ENCODE assay signal across 1 cellular context in the genomic region with DNA sequence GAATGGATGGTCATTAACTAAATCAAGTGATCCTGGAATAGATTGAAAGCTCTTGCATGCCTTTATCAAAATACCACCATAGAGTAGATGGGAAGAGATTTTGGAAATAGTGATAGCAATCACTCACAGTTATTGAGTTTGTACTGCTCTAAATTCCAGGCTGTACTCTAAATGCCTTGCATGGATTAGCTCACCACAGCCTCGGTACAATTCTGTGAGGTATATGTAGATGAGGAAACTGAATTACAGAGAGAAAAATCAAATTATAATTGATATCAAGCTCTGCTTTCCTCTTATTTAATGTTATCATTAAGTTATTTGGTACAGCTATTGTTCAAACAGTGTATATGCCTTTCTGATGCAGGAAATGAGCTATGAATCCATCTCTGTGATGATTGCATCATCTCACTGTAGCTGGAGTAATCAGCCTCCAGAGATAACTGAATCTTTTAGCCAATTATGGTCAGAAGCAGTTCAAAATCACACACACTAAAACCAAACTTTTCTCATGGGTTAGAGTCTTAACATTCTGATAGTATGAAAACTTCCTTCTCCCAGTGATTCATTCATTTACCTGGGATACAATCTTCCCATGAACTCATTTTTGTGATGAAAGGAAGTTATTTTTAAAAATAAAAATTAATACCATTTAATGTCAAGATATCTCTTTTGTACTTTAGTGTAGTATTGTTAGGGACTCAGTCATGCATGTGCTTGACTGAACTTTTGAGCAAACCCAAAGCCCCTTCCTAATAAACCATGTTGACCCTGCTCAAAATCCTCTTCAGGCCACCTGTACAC.
TF ChIP-seq lines count a peak whose summit lies in the region.

No MANE protein-coding gene starts in this region.

TF ChIP-seq in HEK293, 187 proteins besides CTCF, POLR2A, EP300 and RAD21 (continued from another document):
- TF ChIP-seq, protein P1, sequence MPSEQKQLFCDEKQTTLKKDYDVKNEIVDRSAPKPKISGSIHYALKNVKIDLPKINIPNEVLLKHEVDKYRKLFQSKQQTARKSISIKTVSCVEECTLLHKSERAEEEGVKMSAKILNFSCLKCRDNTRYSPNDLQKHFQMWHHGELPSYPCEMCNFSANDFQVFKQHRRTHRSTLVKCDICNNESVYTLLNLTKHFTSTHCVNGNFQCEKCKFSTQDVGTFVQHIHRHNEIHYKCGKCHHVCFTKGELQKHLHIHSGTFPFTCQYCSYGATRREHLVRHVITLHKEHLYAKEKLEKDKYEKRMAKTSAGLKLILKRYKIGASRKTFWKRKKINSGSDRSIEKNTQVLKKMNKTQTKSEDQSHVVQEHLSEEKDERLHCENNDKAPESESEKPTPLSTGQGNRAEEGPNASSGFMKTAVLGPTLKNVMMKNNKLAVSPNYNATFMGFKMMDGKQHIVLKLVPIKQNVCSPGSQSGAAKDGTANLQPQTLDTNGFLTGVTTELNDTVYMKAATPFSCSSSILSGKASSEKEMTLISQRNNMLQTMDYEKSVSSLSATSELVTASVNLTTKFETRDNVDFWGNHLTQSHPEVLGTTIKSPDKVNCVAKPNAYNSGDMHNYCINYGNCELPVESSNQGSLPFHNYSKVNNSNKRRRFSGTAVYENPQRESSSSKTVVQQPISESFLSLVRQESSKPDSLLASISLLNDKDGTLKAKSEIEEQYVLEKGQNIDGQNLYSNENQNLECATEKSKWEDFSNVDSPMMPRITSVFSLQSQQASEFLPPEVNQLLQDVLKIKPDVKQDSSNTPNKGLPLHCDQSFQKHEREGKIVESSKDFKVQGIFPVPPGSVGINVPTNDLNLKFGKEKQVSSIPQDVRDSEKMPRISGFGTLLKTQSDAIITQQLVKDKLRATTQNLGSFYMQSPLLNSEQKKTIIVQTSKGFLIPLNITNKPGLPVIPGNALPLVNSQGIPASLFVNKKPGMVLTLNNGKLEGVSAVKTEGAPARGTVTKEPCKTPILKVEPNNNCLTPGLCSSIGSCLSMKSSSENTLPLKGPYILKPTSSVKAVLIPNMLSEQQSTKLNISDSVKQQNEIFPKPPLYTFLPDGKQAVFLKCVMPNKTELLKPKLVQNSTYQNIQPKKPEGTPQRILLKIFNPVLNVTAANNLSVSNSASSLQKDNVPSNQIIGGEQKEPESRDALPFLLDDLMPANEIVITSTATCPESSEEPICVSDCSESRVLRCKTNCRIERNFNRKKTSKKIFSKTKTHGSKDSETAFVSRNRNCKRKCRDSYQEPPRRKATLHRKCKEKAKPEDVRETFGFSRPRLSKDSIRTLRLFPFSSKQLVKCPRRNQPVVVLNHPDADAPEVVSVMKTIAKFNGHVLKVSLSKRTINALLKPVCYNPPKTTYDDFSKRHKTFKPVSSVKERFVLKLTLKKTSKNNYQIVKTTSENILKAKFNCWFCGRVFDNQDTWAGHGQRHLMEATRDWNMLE (tag by site-specific recombination; conservative IDR thresholded peaks at IDR 0.05; ENCODE audit: low read depth) = peak; percentile 61
- TF ChIP-seq, protein P2, sequence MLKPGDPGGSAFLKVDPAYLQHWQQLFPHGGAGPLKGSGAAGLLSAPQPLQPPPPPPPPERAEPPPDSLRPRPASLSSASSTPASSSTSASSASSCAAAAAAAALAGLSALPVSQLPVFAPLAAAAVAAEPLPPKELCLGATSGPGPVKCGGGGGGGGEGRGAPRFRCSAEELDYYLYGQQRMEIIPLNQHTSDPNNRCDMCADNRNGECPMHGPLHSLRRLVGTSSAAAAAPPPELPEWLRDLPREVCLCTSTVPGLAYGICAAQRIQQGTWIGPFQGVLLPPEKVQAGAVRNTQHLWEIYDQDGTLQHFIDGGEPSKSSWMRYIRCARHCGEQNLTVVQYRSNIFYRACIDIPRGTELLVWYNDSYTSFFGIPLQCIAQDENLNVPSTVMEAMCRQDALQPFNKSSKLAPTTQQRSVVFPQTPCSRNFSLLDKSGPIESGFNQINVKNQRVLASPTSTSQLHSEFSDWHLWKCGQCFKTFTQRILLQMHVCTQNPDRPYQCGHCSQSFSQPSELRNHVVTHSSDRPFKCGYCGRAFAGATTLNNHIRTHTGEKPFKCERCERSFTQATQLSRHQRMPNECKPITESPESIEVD (tag by site-specific recombination; IDR thresholded peaks at IDR 0.05) = peak; percentile 29; the same call in 1 of the 2 replicates
- TF ChIP-seq, protein P3, sequence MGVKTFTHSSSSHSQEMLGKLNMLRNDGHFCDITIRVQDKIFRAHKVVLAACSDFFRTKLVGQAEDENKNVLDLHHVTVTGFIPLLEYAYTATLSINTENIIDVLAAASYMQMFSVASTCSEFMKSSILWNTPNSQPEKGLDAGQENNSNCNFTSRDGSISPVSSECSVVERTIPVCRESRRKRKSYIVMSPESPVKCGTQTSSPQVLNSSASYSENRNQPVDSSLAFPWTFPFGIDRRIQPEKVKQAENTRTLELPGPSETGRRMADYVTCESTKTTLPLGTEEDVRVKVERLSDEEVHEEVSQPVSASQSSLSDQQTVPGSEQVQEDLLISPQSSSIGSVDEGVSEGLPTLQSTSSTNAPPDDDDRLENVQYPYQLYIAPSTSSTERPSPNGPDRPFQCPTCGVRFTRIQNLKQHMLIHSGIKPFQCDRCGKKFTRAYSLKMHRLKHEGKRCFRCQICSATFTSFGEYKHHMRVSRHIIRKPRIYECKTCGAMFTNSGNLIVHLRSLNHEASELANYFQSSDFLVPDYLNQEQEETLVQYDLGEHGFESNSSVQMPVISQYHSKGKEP (tag by site-specific recombination; IDR thresholded peaks at IDR 0.05) = 0 out of 2 replicates have a peak, but pooled peaks have one; percentile 34
- peak; percentile 50; the same call in 1 of the 2 replicates for TF ChIP-seq ZNF580 (tag by site-specific recombination; IDR thresholded peaks at IDR 0.05)
- TF ChIP-seq ZEB2 (tag by site-specific recombination; IDR thresholded peaks at IDR 0.05) = peak; percentile 33; the same call in 1 of the 2 replicates
- TF ChIP-seq REPIN1 (tag by site-specific recombination; IDR thresholded peaks at IDR 0.05; ENCODE audit: low read depth) = no peak
- TF ChIP-seq SP7 (tag by site-specific recombination; IDR thresholded peaks at IDR 0.05) = 0 out of 2 replicates have a peak, but pooled peaks have one; percentile 21
- TF ChIP-seq ZNF692 (tag by site-specific recombination; IDR thresholded peaks at IDR 0.05) = 0 out of 2 replicates have a peak, but pooled peaks have one; percentile 30
- peak; percentile 15; the same call in 1 of the 2 replicates for TF ChIP-seq ZNF24 (tag by site-specific recombination; IDR thresholded peaks at IDR 0.05)
- TF ChIP-seq ZNF121 (tag by site-specific recombination; IDR thresholded peaks at IDR 0.05) = no peak
- TF ChIP-seq, protein P4, sequence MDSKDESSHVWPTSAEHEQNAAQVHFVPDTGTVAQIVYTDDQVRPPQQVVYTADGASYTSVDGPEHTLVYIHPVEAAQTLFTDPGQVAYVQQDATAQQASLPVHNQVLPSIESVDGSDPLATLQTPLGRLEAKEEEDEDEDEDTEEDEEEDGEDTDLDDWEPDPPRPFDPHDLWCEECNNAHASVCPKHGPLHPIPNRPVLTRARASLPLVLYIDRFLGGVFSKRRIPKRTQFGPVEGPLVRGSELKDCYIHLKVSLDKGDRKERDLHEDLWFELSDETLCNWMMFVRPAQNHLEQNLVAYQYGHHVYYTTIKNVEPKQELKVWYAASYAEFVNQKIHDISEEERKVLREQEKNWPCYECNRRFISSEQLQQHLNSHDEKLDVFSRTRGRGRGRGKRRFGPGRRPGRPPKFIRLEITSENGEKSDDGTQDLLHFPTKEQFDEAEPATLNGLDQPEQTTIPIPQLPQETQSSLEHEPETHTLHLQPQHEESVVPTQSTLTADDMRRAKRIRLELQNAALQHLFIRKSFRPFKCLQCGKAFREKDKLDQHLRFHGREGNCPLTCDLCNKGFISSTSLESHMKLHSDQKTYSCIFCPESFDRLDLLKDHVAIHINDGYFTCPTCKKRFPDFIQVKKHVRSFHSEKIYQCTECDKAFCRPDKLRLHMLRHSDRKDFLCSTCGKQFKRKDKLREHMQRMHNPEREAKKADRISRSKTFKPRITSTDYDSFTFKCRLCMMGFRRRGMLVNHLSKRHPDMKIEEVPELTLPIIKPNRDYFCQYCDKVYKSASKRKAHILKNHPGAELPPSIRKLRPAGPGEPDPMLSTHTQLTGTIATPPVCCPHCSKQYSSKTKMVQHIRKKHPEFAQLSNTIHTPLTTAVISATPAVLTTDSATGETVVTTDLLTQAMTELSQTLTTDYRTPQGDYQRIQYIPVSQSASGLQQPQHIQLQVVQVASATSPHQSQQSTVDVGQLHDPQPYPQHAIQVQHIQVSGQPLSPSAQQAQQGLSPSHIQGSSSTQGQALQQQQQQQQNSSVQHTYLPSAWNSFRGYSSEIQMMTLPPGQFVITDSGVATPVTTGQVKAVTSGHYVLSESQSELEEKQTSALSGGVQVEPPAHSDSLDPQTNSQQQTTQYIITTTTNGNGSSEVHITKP (tag by site-specific recombination; IDR thresholded peaks at IDR 0.05) = 0 out of 2 replicates have a peak, but pooled peaks have one; percentile 28
- TF ChIP-seq ZBTB21 (tag by site-specific recombination; IDR thresholded peaks at IDR 0.05) = 0 out of 2 replicates have a peak, but pooled peaks have one; percentile 11
- peak; percentile 18; the same call in 1 of the 2 replicates for TF ChIP-seq TRIM28 (IDR thresholded peaks at IDR 0.05; ENCODE audit: borderline replicate concordance, low read length)
- no peak for TF ChIP-seq ZNF16 (tag by site-specific recombination; IDR thresholded peaks at IDR 0.05; ENCODE audit: low read depth)
- no peak for TF ChIP-seq ZBTB26 (tag by site-specific recombination; optimal IDR thresholded peaks at IDR 0.05)
- 0 out of 2 replicates have a peak, but pooled peaks have one; percentile 25 for TF ChIP-seq ZNF350 (tag by site-specific recombination; IDR thresholded peaks at IDR 0.05)
- no peak for TF ChIP-seq BCL11B (tag by site-specific recombination; IDR thresholded peaks at IDR 0.05; ENCODE audit: low read depth)
- peak; percentile 87 for TF ChIP-seq ZBTB17 (tag by site-specific recombination; IDR thresholded peaks at IDR 0.05)
- TF ChIP-seq, protein P5, sequence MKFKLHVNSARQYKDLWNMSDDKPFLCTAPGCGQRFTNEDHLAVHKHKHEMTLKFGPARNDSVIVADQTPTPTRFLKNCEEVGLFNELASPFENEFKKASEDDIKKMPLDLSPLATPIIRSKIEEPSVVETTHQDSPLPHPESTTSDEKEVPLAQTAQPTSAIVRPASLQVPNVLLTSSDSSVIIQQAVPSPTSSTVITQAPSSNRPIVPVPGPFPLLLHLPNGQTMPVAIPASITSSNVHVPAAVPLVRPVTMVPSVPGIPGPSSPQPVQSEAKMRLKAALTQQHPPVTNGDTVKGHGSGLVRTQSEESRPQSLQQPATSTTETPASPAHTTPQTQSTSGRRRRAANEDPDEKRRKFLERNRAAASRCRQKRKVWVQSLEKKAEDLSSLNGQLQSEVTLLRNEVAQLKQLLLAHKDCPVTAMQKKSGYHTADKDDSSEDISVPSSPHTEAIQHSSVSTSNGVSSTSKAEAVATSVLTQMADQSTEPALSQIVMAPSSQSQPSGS (tag by site-specific recombination; IDR thresholded peaks at IDR 0.05; ENCODE audit: low read depth) = peak; percentile 77
- TF ChIP-seq ZNF558 (tag by site-specific recombination; IDR thresholded peaks at IDR 0.05) = peak; percentile 47; the same call in 1 of the 2 replicates
- peak; percentile 83; the same call in 1 of the 2 replicates for TF ChIP-seq ZNF660 (tag by site-specific recombination; IDR thresholded peaks at IDR 0.05)
- no peak for TF ChIP-seq KLF7 (tag by site-specific recombination; IDR thresholded peaks at IDR 0.05; ENCODE audit: borderline replicate concordance)
